Comparison of ENCODE assay signal across 9 cellular contexts in the genomic region with DNA sequence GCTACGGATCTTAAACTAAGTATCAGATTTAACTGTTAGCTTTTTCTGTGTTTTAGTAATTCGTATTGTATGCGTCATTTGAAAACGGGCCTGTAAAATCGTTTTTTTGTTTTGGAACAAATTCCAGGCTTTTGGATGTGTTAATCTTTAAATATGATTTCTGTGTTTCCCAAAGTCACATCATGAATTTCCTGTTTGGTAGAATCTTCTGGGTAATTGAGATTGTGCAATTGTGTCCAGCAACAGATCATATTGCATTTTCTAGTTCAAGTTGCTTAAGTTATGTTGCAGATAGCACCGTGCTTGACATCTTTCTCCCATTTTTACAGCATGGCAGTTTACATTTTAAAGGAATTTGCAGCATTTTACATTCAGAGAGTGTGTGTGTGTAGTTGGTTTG. TPM values are rescaled to one million over a fixed set of nuclear protein-coding genes. Genes with fewer than 3 reads are reported as not detected.
A peak's percentile ranks its signal among the peaks of the same experiment; 100 is the strongest.
DNase-seq lines count a peak whose midpoint lies in the region; ATAC-seq, FAIRE-seq and TF ChIP-seq lines count a peak whose summit lies in the region.
"Had no signal": no experiment of that assay in that cellular context is flagged by ENCODE, and none has a peak within 500 bp of the region (broad histone marks: within the 10 kb centered on the region; RNA-seq: fewer than 3 reads in every experiment).

No MANE protein-coding gene starts in this region.

- POLR2A ChIA-PET in CD4-positive, alpha-beta memory T cell (lab: Charles Lee; ENCODE audit: partially characterized antibody) = interaction anchor here (0.9 to 5.6 kb wide), 12 partner anchors 9 to 175 kb away, joined by 3 to 108 read pairs (median 10); partner anchors contain the start of genes BRPF3 and SRPK1
- POLR2A ChIA-PET in HepG2 (lab: Yijun Ruan, JAX) = interaction anchor here (1.0 to 5.2 kb wide), 7 partner anchors 9 to 102 kb away, joined by 3 to 163 read pairs (median 16); no protein-coding TSS in a partner anchor

- peak overlapping the region; percentile 86 to 97 (median 95) for H3K4me3 Mint-ChIP-seq in CD4-positive, alpha-beta memory T cell

- TF ChIP-seq CTCF in KMS-11 (conservative IDR thresholded peaks at IDR 0.05; ENCODE audit: low read depth, low read length) (no peak), HepG2 (CRISPR knock-in tag; IDR thresholded peaks at IDR 0.05) (no peak), upper lobe of left lung (IDR thresholded peaks at IDR 0.05) (no peak)

- WGBS in HepG2 (ENCODE audit: low lambda C conversion rate) = under 1% methylated on average over 6 of the region's 6 CpGs
- 2% methylated on average over 6 of the region's 6 CpGs for WGBS in upper lobe of left lung, 2 donors

- H4K20me1 ChIP-seq in KMS-11 (ENCODE audit: insufficient read depth) (peaks cover 8% of the 10 kb centered on the region), HepG2 (ENCODE audit: insufficient read depth, low read length) (peaks cover 35% of the 10 kb centered on the region)

- peak overlapping the region; percentile 78 for H3K27ac ChIP-seq in CD4-positive, alpha-beta memory T cell (ENCODE audit: low read depth, low read length)
- H3K27ac ChIP-seq in KMS-11 = no peak overlapping the region
- peak overlapping the region; percentile 94 for H3K27ac ChIP-seq in HepG2 (ENCODE audit: extremely low read length, insufficient read depth, low read length)
- H3K27ac ChIP-seq in upper lobe of left lung = peak overlapping the region; percentile 87 to 100 (median 97)

- H3K36me3 Mint-ChIP-seq in CD4-positive, alpha-beta memory T cell = peaks cover 0 to 5% of the 10 kb centered on the region in 2 donors

- H3K79me2 ChIP-seq in KMS-11 (ENCODE audit: insufficient read depth, low read depth) (peaks cover 63% of the 10 kb centered on the region), HepG2 (ENCODE audit: insufficient read depth, low read length) (peaks cover 68% of the 10 kb centered on the region)

- peak; percentile 44 for FAIRE-seq in HepG2 (lab: Jason Lieb, UNC)
- FAIRE-seq: TTC549 had no signal

- H3K4me1 ChIP-seq in CD4-positive, alpha-beta memory T cell (ENCODE audit: insufficient read depth, low read length) = peaks cover 58% of the 10 kb centered on the region
- H3K4me1 ChIP-seq in KMS-11 (ENCODE audit: low read depth, poor library complexity, severe bottlenecking) = peaks cover 23% of the 10 kb centered on the region
- H3K4me1 ChIP-seq in adipocyte (ENCODE audit: control insufficient read depth, insufficient read depth, low read length) = peaks cover 51% of the 10 kb centered on the region
- H3K4me1 ChIP-seq in HepG2 (ENCODE audit: insufficient read depth, low read length) = peaks cover 63% of the 10 kb centered on the region
- peaks cover 43 to 51% (median 44%) of the 10 kb centered on the region in 4 donors for H3K4me1 ChIP-seq in upper lobe of left lung

- in situ Hi-C loops in HepG2 (cut with HindIII; ENCODE audit: extremely low pct_ligation_motif_present, low pct_unique_long_range_greater_than_20kb) = loop anchor here (5.0 kb wide), 2 partner anchors 68 to 168 kb away; partner anchors contain the start of gene BRPF3

- no TSS peak for BruUV-seq in HepG2 (replicated peaks; lab: Mats Ljungman, UMichigan)

- H3K27me3 ChIP-seq in CD4-positive, alpha-beta memory T cell (ENCODE audit: insufficient read depth, low read length) = no peaks in the 10 kb centered on the region
- H3K27me3 ChIP-seq in KMS-11 (ENCODE audit: insufficient read depth, low read depth) (no peaks in the 10 kb centered on the region), adipocyte (replicated peaks; ENCODE audit: control insufficient read depth, insufficient read depth, low read length) (no peaks in the 10 kb centered on the region), HepG2 (ENCODE audit: control insufficient read depth in 1 of 2, insufficient read depth in 2 of 2, low read length in 2 of 2) (no peaks in the 10 kb centered on the region; a peak in 1 of 5 replicates), upper lobe of left lung (peaks cover 0 to under 1% (median 0%) of the 10 kb centered on the region in 4 donors)

- no peaks in the 10 kb centered on the region for H3K9me3 Mint-ChIP-seq in CD4-positive, alpha-beta memory T cell

- DNase-seq in CD4-positive, alpha-beta memory T cell = no peak
- DNase-seq in adipocyte (ENCODE audit: low read depth) = peak; percentile 90
- peak; percentile 68 for DNase-seq in HepG2 (ENCODE audit: low spot score)
- DNase-seq in upper lobe of left lung = no peak
- no peak for DNase-seq in 8988T
- no peak for DNase-seq in head of caudate nucleus

- no peak for TF ChIP-seq RAD21 in HepG2 (CRISPR knock-in tag; IDR thresholded peaks at IDR 0.05)

- intact Hi-C loops in CD4-positive, alpha-beta memory T cell (cut with micrococcal nuclease) = loop anchor here (5.0 kb wide), 1 partner anchor 48 kb away; no protein-coding TSS in a partner anchor
- intact Hi-C loops in HepG2 (cut with micrococcal nuclease; ENCODE audit: unreplicated experiment) (loop anchor here (2.0 to 10.0 kb wide), 4 partner anchors 35 to 167 kb away; partner anchors contain the start of genes BRPF3 and SRPK1), head of caudate nucleus (cut with DNase I) (loop anchor here (5.0 to 10.0 kb wide), 2 partner anchors 168 to 325 kb away; partner anchors contain the start of gene BRPF3)

- no peak; a peak in 1 of 4 replicates for TF ChIP-seq EP300 in HepG2 (IDR thresholded peaks at IDR 0.05; ENCODE audit: low read depth in 2 of 2, low read length in 2 of 2)
- no peak for TF ChIP-seq EP300 in HepG2 (CRISPR knock-in tag; IDR thresholded peaks at IDR 0.05; ENCODE audit: borderline replicate concordance)
- TF ChIP-seq EP300 in upper lobe of left lung (IDR thresholded peaks at IDR 0.05) = peak in 1 of 4 donors; percentile 38

- CTCF ChIA-PET in CD4-positive, alpha-beta memory T cell (lab: Charles Lee; ENCODE audit: partially characterized antibody) = interaction anchor here (1.2 to 5.0 kb wide), 8 partner anchors 66 to 331 kb away, joined by 3 to 144 read pairs (median 8); no protein-coding TSS in a partner anchor
- CTCF ChIA-PET in HepG2 (lab: Yijun Ruan, JAX; ENCODE audit: low intra/inter-chr PET ratio, low total read pairs) = no interaction called here

- H3K27ac Mint-ChIP-seq in CD4-positive, alpha-beta memory T cell = peak overlapping the region in 6 of 7 donors; percentile 56 to 95 (median 90)

- H3K4me3 ChIP-seq in CD4-positive, alpha-beta memory T cell (ENCODE audit: low read length in 2 of 2) = peak overlapping the region; percentile 67 to 97
- no peak overlapping the region for H3K4me3 ChIP-seq in KMS-11 (IDR thresholded peaks at IDR 0.05; ENCODE audit: insufficient read depth, low read depth, low read length)
- peak overlapping the region; percentile 100 for H3K4me3 ChIP-seq in adipocyte (ENCODE audit: low read length)
- H3K4me3 ChIP-seq in HepG2 (replicated peaks in 1 of 3; ENCODE audit: insufficient read depth in 1 of 3, low read depth in 2 of 3, low read length in 3 of 3) = peak overlapping the region; percentile 86 to 97 (median 96)
- peak overlapping the region; percentile 28 to 100 (median 99) for H3K4me3 ChIP-seq in upper lobe of left lung

- no peak for ATAC-seq in HepG2
- ATAC-seq in upper lobe of left lung (ENCODE audit: low FRiP score in 2 of 2) = peak in 1 of 2 donors; percentile 35
- no peak for ATAC-seq in HG02884 (IDR thresholded peaks at IDR 0.05; ENCODE audit: unreplicated experiment)

- no peaks in the 10 kb centered on the region for H3K36me3 ChIP-seq in CD4-positive, alpha-beta memory T cell (ENCODE audit: insufficient read depth, low read length)
- H3K36me3 ChIP-seq in KMS-11 (ENCODE audit: insufficient read depth) = no peaks in the 10 kb centered on the region
- H3K36me3 ChIP-seq in adipocyte (ENCODE audit: control insufficient read depth, insufficient read depth, low read length, severe bottlenecking) = no peaks in the 10 kb centered on the region
- peaks cover 0 to 2% of the 10 kb centered on the region in 2 experiments; a peak in 1 of 5 replicates for H3K36me3 ChIP-seq in HepG2 (replicated peaks in 1 of 2; ENCODE audit: control insufficient read depth in 1 of 2, insufficient read depth in 2 of 2, low read length in 2 of 2)
- no peaks in the 10 kb centered on the region for H3K36me3 ChIP-seq in upper lobe of left lung

- peaks cover 32 to 62% (median 48%) of the 10 kb centered on the region in 4 donors for H3K4me1 Mint-ChIP-seq in CD4-positive, alpha-beta memory T cell

- no peak overlapping the region for H2AFZ ChIP-seq in KMS-11 (ENCODE audit: low read depth)
- no peak overlapping the region for H2AFZ ChIP-seq in HepG2 (ENCODE audit: low read length)

- H3K9ac ChIP-seq in KMS-11 (peak overlapping the region; percentile 85; the same call in 1 of the 2 replicates), adipocyte (ENCODE audit: low read length) (peak overlapping the region; percentile 100), HepG2 (ENCODE audit: insufficient read depth, low read depth, low read length) (peak overlapping the region; percentile 98)

- H3K4me2 ChIP-seq in KMS-11 (peak overlapping the region; percentile 76), HepG2 (ENCODE audit: low read depth, low read length) (peak overlapping the region; percentile 66)

- TF ChIP-seq POLR2A in HepG2 (IDR thresholded peaks at IDR 0.05; ENCODE audit: insufficient read depth in 1 of 2, low read depth in 2 of 2, low read length in 2 of 2) = no peak
- peak in 1 of 4 donors; percentile 8 for TF ChIP-seq POLR2A in upper lobe of left lung (IDR thresholded peaks at IDR 0.05)

- H3K9me3 ChIP-seq in CD4-positive, alpha-beta memory T cell (ENCODE audit: control insufficient read depth in 1 of 2, low read length in 2 of 2) = no peaks in the 10 kb centered on the region
- no peaks in the 10 kb centered on the region for H3K9me3 ChIP-seq in adipocyte (ENCODE audit: control insufficient read depth, low read length)
- no peaks in the 10 kb centered on the region for H3K9me3 ChIP-seq in HepG2 (ENCODE audit: low read length)
- H3K9me3 ChIP-seq in upper lobe of left lung = no peaks in the 10 kb centered on the region

- H3K27me3 Mint-ChIP-seq in CD4-positive, alpha-beta memory T cell = peaks cover 5 to 7% of the 10 kb centered on the region in 2 donors

RNA-seq across cellular contexts. Expression of gene MAPK14, which starts 1.9 kb away (rescaled TPM):
- 10 to 100 TPM; 58.9 to 64.3 TPM for total RNA-seq in CD4-positive, alpha-beta memory T cell
- 10 to 100 TPM; 38.5 to 48.6 TPM for polyA plus RNA-seq in CD4-positive, alpha-beta memory T cell
- total RNA-seq in HepG2 (2016; rRNA removed; fragmentation: Illumina TruSeq; extraction: Trizol) (67.3 and 74.9 TPM in 2 replicates), upper lobe of left lung (10 to 100 TPM; 39.8 to 96.3 (median 70.8) TPM)
- total RNA-seq in HepG2 (2016; cell fraction: cytosol; rRNA removed; fragmentation: Illumina TruSeq; extraction: Trizol; ENCODE audit: low read depth) = 7.2 and 7.5 TPM in 2 replicates
- total RNA-seq in HepG2 (2016; cell fraction: insoluble cytoplasmic fraction; rRNA removed; fragmentation: Illumina TruSeq; extraction: Trizol) = 67.5 and 68.5 TPM in 2 replicates
- total RNA-seq in HepG2 (2016; cell fraction: membrane; rRNA removed; fragmentation: Illumina TruSeq; extraction: Trizol) = 20.7 and 21.7 TPM in 2 replicates
- 113 and 120 TPM in 2 replicates for total RNA-seq in HepG2 (2016; cell fraction: nucleus; rRNA removed; fragmentation: Illumina TruSeq; extraction: Trizol)
- polyA plus RNA-seq in HepG2 (2011; rRNA removed) = 52.0 and 66.3 TPM in 2 replicates
- polyA plus RNA-seq in HepG2 (2011; cell fraction: cytosol; rRNA removed) = 29.4 and 43.0 TPM in 2 replicates
- polyA plus RNA-seq in HepG2 (2011; cell fraction: nucleus; rRNA removed) = 53.6 and 57.1 TPM in 2 replicates
- 53.3 and 55.6 TPM in 2 replicates for polyA plus RNA-seq in HepG2 (2012)
- 2.4 and 3.2 TPM in 2 replicates for polyA plus RNA-seq in HepG2 (2016; cell fraction: cytosol; fragmentation: Illumina TruSeq; extraction: Trizol; ENCODE audit: low read depth)
- polyA plus RNA-seq in HepG2 (2016; cell fraction: insoluble cytoplasmic fraction; fragmentation: Illumina TruSeq; extraction: Trizol; ENCODE audit: low read depth) = 53.0 and 55.3 TPM in 2 replicates
- polyA plus RNA-seq in HepG2 (2016; cell fraction: membrane; fragmentation: Illumina TruSeq; extraction: Trizol; ENCODE audit: low read depth) = 8.8 and 9.7 TPM in 2 replicates
- polyA plus RNA-seq in HepG2 (2016; cell fraction: nucleus; fragmentation: Illumina TruSeq; extraction: Trizol; ENCODE audit: insufficient read depth, low read depth) = 90.3 and 105 TPM in 2 replicates
- polyA minus RNA-seq in HepG2 (2011; rRNA and poly(A)+ RNA removed; ENCODE audit: low replicate concordance) = 75.6 and 86.1 TPM in 2 replicates
- polyA minus RNA-seq in HepG2 (2011; cell fraction: cytosol; rRNA and poly(A)+ RNA removed) = 50.6 and 54.7 TPM in 2 replicates
- 204 and 254 TPM in 2 replicates for polyA minus RNA-seq in HepG2 (2011; cell fraction: nucleus; rRNA and poly(A)+ RNA removed)

RNA-seq across cellular contexts. Expression of gene SLC26A8, which starts 5.0 kb away (rescaled TPM):
- under 1 TPM in 1 of 2 experiments, not detected in 1; 0.09 TPM for total RNA-seq in CD4-positive, alpha-beta memory T cell
- not detected for polyA plus RNA-seq in CD4-positive, alpha-beta memory T cell
- total RNA-seq in HepG2 (2016; rRNA removed; fragmentation: Illumina TruSeq; extraction: Trizol) = not detected in 2 replicates
- total RNA-seq in HepG2 (2016; cell fraction: cytosol; rRNA removed; fragmentation: Illumina TruSeq; extraction: Trizol; ENCODE audit: low read depth) = not detected in 2 replicates
- total RNA-seq in HepG2 (2016; cell fraction: insoluble cytoplasmic fraction; rRNA removed; fragmentation: Illumina TruSeq; extraction: Trizol) = 0.11 TPM in 1 of 2 replicates, not detected in the other
- not detected in 2 replicates for total RNA-seq in HepG2 (2016; cell fraction: membrane; rRNA removed; fragmentation: Illumina TruSeq; extraction: Trizol)
- 0.09 and 0.12 TPM in 2 replicates for total RNA-seq in HepG2 (2016; cell fraction: nucleus; rRNA removed; fragmentation: Illumina TruSeq; extraction: Trizol)
- 0.42 and 0.46 TPM in 2 replicates for polyA plus RNA-seq in HepG2 (2011; rRNA removed)
- 0.16 and 0.17 TPM in 2 replicates for polyA plus RNA-seq in HepG2 (2011; cell fraction: cytosol; rRNA removed)
- 0.64 and 1.1 TPM in 2 replicates for polyA plus RNA-seq in HepG2 (2011; cell fraction: nucleus; rRNA removed)
- polyA plus RNA-seq in HepG2 (2012) = 0.05 and 0.16 TPM in 2 replicates
- not detected in 2 replicates for polyA plus RNA-seq in HepG2 (2016; cell fraction: cytosol; fragmentation: Illumina TruSeq; extraction: Trizol; ENCODE audit: low read depth)
- 0.11 TPM in 1 of 2 replicates, not detected in the other for polyA plus RNA-seq in HepG2 (2016; cell fraction: insoluble cytoplasmic fraction; fragmentation: Illumina TruSeq; extraction: Trizol; ENCODE audit: low read depth)
- not detected in 2 replicates for polyA plus RNA-seq in HepG2 (2016; cell fraction: membrane; fragmentation: Illumina TruSeq; extraction: Trizol; ENCODE audit: low read depth)
- 0.15 and 0.28 TPM in 2 replicates for polyA plus RNA-seq in HepG2 (2016; cell fraction: nucleus; fragmentation: Illumina TruSeq; extraction: Trizol; ENCODE audit: insufficient read depth, low read depth)
- 0.42 TPM in 1 of 2 replicates, not detected in the other for polyA minus RNA-seq in HepG2 (2011; rRNA and poly(A)+ RNA removed; ENCODE audit: low replicate concordance)
- polyA minus RNA-seq in HepG2 (2011; cell fraction: cytosol; rRNA and poly(A)+ RNA removed) = 0.26 TPM in 1 of 2 replicates, not detected in the other
- 0.39 and 0.50 TPM in 2 replicates for polyA minus RNA-seq in HepG2 (2011; cell fraction: nucleus; rRNA and poly(A)+ RNA removed)
- 1 to 10 TPM in 1 of 6 donors, under 1 TPM in 5; under 0.01 to 1.5 (median 0.80) TPM for total RNA-seq in upper lobe of left lung

Comparison
In these comparisons a context has a peak if more than half of its experiments do, and no peak if none do; other contexts are left out.
1. DNase-seq: peak in adipocyte (single experiment) and HepG2 (single experiment); none in CD4-positive, alpha-beta memory T cell (0 of 5), upper lobe of left lung (0 of 2), 8988T (single experiment) and head of caudate nucleus (0 of 42).
2. Peak in every context shown above with its lines, with median percentiles within 50 percentile points of each other: H3K9ac ChIP-seq.